ENCODE assay signal across 1 cellular context in genomic region chr11:47847537-47847891, GRCh38.
TF ChIP-seq lines count a peak whose summit lies in the region.

No MANE protein-coding gene starts in this region.

TF ChIP-seq in SK-N-SH, 30 proteins besides CTCF, POLR2A, EP300 and RAD21 (continued from another document):
- TF ChIP-seq REST (IDR thresholded peaks at IDR 0.05; ENCODE audit: low read depth, low read length) (no peak), USF2 (IDR thresholded peaks at IDR 0.05; ENCODE audit: borderline replicate concordance, low read depth, low read length) (no peak), SMC3 (IDR thresholded peaks at IDR 0.05; ENCODE audit: low read depth, low read length) (no peak), GATA2 (CRISPR knock-in tag; IDR thresholded peaks at IDR 0.05) (no peak), JUND (IDR thresholded peaks at IDR 0.05) (no peak), FOXJ3 (CRISPR knock-in tag; IDR thresholded peaks at IDR 0.05) (no peak), RFX5 (IDR thresholded peaks at IDR 0.05; ENCODE audit: low read length) (no peak), POLR2AphosphoS5 (IDR thresholded peaks at IDR 0.05; ENCODE audit: low read depth, low read length) (no peak), EZH2phosphoT487 (IDR thresholded peaks at IDR 0.05; ENCODE audit: borderline replicate concordance, low read depth) (no peak), GABPA (IDR thresholded peaks at IDR 0.05; ENCODE audit: low read depth) (no peak), FOXM1 (IDR thresholded peaks at IDR 0.05; ENCODE audit: low read depth) (no peak), FOSL2 (IDR thresholded peaks at IDR 0.05; ENCODE audit: borderline replicate concordance, low read depth) (no peak), MEF2A (IDR thresholded peaks at IDR 0.05; ENCODE audit: borderline replicate concordance, low read depth) (no peak), MAX (IDR thresholded peaks at IDR 0.05; ENCODE audit: low read depth) (no peak)
- TF ChIP-seq, protein P1, sequence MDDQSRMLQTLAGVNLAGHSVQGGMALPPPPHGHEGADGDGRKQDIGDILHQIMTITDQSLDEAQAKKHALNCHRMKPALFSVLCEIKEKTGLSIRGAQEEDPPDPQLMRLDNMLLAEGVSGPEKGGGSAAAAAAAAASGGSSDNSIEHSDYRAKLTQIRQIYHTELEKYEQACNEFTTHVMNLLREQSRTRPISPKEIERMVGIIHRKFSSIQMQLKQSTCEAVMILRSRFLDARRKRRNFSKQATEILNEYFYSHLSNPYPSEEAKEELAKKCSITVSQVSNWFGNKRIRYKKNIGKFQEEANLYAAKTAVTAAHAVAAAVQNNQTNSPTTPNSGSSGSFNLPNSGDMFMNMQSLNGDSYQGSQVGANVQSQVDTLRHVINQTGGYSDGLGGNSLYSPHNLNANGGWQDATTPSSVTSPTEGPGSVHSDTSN (IDR thresholded peaks at IDR 0.05) = no peak
